7 cellular contexts compared by ENCODE assay signal in genomic region chr1:62109124-62109523, GRCh38.
"Had no signal": no experiment of that assay in that cellular context is flagged by ENCODE, and none has a peak within 500 bp of the region (broad histone marks: within the 10 kb centered on the region; RNA-seq: fewer than 3 reads in every experiment).

No MANE protein-coding gene starts in this region.

- DNase-seq: GM23248, GOT3, H7, KBM-7 had no signal

- H3K4me3 ChIP-seq: GM23248, HAP-1 had no signal

- H3K27ac ChIP-seq: GM23248, KMS-11 had no signal

- ATAC-seq: HCT116 had no signal

- H3K9me3 ChIP-seq: HAP-1 had no signal

- H3K4me1 ChIP-seq: HAP-1 had no signal

- H3K36me3 ChIP-seq: HAP-1 had no signal
